In the genomic region with DNA sequence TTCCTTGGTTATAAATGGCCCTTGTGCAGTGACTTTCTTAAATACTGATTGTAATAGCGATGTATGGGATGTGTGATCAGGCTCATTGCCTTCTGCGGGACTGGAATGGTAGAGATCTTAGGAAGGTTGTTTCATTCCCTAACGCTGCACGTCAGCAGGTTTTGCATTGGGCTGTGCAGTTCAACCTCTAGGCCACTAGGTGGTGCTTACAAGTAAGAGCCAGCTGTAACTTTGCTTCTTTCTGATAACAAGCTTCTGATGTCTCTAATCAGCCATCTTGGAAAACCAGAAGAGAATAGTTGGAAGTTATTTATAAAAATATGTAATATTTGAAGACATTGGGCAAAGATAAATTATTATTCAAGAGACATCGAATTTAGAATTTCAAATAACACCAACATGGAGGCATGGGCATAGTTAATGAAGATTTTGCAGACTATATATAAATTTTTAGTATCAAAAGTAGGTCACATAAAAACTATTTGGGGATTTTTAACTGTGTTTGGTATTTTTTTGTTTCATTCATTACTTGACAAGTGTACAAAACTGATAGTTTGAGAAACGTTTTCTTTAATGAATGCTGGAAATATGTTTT, we compare ENCODE assay signal across 8 cellular contexts.
DNase-seq lines count a peak whose midpoint lies in the region; ATAC-seq and TF ChIP-seq lines count a peak whose summit lies in the region.

No MANE protein-coding gene starts in this region.

- peak; percentile 96 for TF ChIP-seq CTCF in GM12873 (IDR thresholded peaks at IDR 0.05; ENCODE audit: insufficient read depth, low read depth, low read length, missing control alignments)

- peak; percentile 95 for ATAC-seq in HG02870 (IDR thresholded peaks at IDR 0.05; ENCODE audit: unreplicated experiment)
- peak; percentile 91 for ATAC-seq in left lobe of liver

- DNase-seq in ACHN, result peak; percentile 75
- DNase-seq in NCI-H2196 (lab: John Stamatoyannopoulos, UW; ENCODE audit: unreplicated experiment), result peak; percentile 54
- peak; percentile 48 for DNase-seq in astrocyte of the hippocampus (ENCODE audit: low read depth, low spot score)
- DNase-seq in left lobe of liver (ENCODE audit: low spot score), result no peak
- no peak for DNase-seq in activated CD4-positive, CD25-positive, alpha-beta regulatory T cell (lab: John Stamatoyannopoulos, UW)
- DNase-seq in putamen (ENCODE audit: low spot score), result no peak

- in situ Hi-C loops in ACHN (cut with HindIII; ENCODE audit: low pct_ligation_motif_present, low pct_unique_long_range_greater_than_20kb, low sequenced_read_pairs), result no loop called here

Comparison
In these comparisons a context has a peak if more than half of its experiments do, and no peak if none do; other contexts are left out.
1. DNase-seq: peak in ACHN (single experiment), NCI-H2196 (single experiment) and astrocyte of the hippocampus (single experiment); none in left lobe of liver (single experiment), activated CD4-positive, CD25-positive, alpha-beta regulatory T cell (0 of 4) and putamen (single experiment).